2 cellular contexts compared by ENCODE assay signal in the genomic region with DNA sequence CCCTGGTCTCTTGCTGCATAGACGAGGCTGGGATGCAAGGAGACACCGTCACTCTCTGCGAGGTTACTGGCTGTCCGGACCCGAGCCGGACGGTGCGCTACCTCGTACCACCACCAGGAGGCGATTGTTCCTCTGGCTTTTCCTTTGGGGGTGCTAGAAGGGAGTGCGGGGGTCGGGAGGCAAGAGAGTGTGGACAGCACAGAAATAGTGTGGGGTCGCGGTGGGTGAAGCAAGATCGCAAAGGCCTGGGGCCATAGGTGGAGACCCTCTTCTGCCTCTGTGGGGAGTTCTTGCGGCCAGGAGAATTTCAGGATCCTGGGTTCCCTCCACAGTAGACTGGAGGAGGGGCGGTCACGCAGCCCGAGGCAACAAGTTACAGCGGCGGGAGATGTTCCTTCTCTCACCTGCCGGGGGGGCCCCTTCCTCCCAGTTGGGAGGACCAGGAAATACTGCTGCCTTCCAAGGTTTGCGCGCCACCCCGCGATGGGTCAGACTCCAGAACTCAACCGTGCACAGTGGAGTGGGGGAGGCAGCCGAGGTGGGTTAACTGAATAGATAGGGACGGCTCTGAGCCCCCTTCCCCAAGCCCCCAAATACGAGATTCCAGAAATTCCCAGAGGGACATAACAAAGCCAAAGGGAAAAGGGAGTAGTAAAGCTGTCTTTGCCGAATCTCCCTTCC.
TF ChIP-seq lines count a peak whose summit lies in the region.

No MANE protein-coding gene starts in this region.

TF ChIP-seq in HEK293, 187 proteins besides CTCF, POLR2A, EP300 and RAD21 (continued from another document):
- TF ChIP-seq TCF7L2 (IDR thresholded peaks at IDR 0.05; ENCODE audit: borderline replicate concordance, low read depth, low read length) (no peak), ZNF2 (tag by site-specific recombination; IDR thresholded peaks at IDR 0.05) (0 out of 2 replicates have a peak, but pooled peaks have one; percentile 64), SCRT1 (tag by site-specific recombination; IDR thresholded peaks at IDR 0.05; ENCODE audit: borderline replicate concordance) (0 out of 2 replicates have a peak, but pooled peaks have one; percentile 81), SCRT2 (tag by site-specific recombination; IDR thresholded peaks at IDR 0.05) (peak; percentile 46; the same call in 1 of the 2 replicates), ZNF629 (tag by site-specific recombination; IDR thresholded peaks at IDR 0.05) (0 out of 2 replicates have a peak, but pooled peaks have one; percentile 20), ZBTB8A (tag by site-specific recombination; IDR thresholded peaks at IDR 0.05) (no peak), ZNF311 (tag by site-specific recombination; IDR thresholded peaks at IDR 0.05; ENCODE audit: borderline replicate concordance) (no peak), ZNF404 (tag by site-specific recombination; IDR thresholded peaks at IDR 0.05) (no peak), ZSCAN23 (tag by site-specific recombination; IDR thresholded peaks at IDR 0.05) (no peak), ZNF501 (tag by site-specific recombination; IDR thresholded peaks at IDR 0.05) (0 out of 2 replicates have a peak, but pooled peaks have one; percentile 41)
- TF ChIP-seq, protein P1, sequence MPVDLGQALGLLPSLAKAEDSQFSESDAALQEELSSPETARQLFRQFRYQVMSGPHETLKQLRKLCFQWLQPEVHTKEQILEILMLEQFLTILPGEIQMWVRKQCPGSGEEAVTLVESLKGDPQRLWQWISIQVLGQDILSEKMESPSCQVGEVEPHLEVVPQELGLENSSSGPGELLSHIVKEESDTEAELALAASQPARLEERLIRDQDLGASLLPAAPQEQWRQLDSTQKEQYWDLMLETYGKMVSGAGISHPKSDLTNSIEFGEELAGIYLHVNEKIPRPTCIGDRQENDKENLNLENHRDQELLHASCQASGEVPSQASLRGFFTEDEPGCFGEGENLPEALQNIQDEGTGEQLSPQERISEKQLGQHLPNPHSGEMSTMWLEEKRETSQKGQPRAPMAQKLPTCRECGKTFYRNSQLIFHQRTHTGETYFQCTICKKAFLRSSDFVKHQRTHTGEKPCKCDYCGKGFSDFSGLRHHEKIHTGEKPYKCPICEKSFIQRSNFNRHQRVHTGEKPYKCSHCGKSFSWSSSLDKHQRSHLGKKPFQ (tag by site-specific recombination; IDR thresholded peaks at IDR 0.05), result no peak
- TF ChIP-seq, protein P2, sequence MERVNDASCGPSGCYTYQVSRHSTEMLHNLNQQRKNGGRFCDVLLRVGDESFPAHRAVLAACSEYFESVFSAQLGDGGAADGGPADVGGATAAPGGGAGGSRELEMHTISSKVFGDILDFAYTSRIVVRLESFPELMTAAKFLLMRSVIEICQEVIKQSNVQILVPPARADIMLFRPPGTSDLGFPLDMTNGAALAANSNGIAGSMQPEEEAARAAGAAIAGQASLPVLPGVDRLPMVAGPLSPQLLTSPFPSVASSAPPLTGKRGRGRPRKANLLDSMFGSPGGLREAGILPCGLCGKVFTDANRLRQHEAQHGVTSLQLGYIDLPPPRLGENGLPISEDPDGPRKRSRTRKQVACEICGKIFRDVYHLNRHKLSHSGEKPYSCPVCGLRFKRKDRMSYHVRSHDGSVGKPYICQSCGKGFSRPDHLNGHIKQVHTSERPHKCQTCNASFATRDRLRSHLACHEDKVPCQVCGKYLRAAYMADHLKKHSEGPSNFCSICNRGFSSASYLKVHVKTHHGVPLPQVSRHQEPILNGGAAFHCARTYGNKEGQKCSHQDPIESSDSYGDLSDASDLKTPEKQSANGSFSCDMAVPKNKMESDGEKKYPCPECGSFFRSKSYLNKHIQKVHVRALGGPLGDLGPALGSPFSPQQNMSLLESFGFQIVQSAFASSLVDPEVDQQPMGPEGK (tag by site-specific recombination; IDR thresholded peaks at IDR 0.05), result peak; percentile 79
- TF ChIP-seq, protein P3, sequence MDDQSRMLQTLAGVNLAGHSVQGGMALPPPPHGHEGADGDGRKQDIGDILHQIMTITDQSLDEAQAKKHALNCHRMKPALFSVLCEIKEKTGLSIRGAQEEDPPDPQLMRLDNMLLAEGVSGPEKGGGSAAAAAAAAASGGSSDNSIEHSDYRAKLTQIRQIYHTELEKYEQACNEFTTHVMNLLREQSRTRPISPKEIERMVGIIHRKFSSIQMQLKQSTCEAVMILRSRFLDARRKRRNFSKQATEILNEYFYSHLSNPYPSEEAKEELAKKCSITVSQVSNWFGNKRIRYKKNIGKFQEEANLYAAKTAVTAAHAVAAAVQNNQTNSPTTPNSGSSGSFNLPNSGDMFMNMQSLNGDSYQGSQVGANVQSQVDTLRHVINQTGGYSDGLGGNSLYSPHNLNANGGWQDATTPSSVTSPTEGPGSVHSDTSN (CRISPR knock-in tag; IDR thresholded peaks at IDR 0.05), result 0 out of 2 replicates have a peak, but pooled peaks have one; percentile 15
- TF ChIP-seq, protein P4, sequence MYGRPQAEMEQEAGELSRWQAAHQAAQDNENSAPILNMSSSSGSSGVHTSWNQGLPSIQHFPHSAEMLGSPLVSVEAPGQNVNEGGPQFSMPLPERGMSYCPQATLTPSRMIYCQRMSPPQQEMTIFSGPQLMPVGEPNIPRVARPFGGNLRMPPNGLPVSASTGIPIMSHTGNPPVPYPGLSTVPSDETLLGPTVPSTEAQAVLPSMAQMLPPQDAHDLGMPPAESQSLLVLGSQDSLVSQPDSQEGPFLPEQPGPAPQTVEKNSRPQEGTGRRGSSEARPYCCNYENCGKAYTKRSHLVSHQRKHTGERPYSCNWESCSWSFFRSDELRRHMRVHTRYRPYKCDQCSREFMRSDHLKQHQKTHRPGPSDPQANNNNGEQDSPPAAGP (tag by site-specific recombination; IDR thresholded peaks at IDR 0.05), result no peak
- TF ChIP-seq, protein P5, sequence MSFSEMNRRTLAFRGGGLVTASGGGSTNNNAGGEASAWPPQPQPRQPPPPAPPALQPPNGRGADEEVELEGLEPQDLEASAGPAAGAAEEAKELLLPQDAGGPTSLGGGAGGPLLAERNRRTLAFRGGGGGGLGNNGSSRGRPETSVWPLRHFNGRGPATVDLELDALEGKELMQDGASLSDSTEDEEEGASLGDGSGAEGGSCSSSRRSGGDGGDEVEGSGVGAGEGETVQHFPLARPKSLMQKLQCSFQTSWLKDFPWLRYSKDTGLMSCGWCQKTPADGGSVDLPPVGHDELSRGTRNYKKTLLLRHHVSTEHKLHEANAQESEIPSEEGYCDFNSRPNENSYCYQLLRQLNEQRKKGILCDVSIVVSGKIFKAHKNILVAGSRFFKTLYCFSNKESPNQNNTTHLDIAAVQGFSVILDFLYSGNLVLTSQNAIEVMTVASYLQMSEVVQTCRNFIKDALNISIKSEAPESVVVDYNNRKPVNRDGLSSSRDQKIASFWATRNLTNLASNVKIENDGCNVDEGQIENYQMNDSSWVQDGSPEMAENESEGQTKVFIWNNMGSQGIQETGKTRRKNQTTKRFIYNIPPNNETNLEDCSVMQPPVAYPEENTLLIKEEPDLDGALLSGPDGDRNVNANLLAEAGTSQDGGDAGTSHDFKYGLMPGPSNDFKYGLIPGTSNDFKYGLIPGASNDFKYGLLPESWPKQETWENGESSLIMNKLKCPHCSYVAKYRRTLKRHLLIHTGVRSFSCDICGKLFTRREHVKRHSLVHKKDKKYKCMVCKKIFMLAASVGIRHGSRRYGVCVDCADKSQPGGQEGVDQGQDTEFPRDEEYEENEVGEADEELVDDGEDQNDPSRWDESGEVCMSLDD (tag by site-specific recombination; IDR thresholded peaks at IDR 0.05), result peak; percentile 80

TF ChIP-seq in SK-N-SH treated with all-trans-retinoic acid at 6 μM for 48 hours, 23 proteins besides CTCF, POLR2A, EP300 and RAD21 (continued from another document):
- TF ChIP-seq, protein P2 (CRISPR knock-in tag; IDR thresholded peaks at IDR 0.05; ENCODE audit: borderline replicate concordance), result no peak
- TF ChIP-seq ZNF8 (CRISPR knock-in tag; IDR thresholded peaks at IDR 0.05), result no peak
- TF ChIP-seq SNAI2 (CRISPR knock-in tag; IDR thresholded peaks at IDR 0.05), result no peak
- no peak for TF ChIP-seq CSDC2 (CRISPR knock-in tag; IDR thresholded peaks at IDR 0.05)
- no peak for TF ChIP-seq ARNTL (CRISPR knock-in tag; IDR thresholded peaks at IDR 0.05; ENCODE audit: borderline replicate concordance, low read depth)
- TF ChIP-seq ESRRG (CRISPR knock-in tag; IDR thresholded peaks at IDR 0.05), result no peak
- no peak for TF ChIP-seq OSR1 (CRISPR knock-in tag; IDR thresholded peaks at IDR 0.05)
- no peak for TF ChIP-seq RARB (CRISPR knock-in tag; IDR thresholded peaks at IDR 0.05)
- no peak for TF ChIP-seq ISL1 (CRISPR knock-in tag; IDR thresholded peaks at IDR 0.05)
TF ChIP-seq in SK-N-SH treated with all-trans-retinoic acid at 6 μM for 48 hours: peak in this region for 0.
